Comparison of ENCODE assay signal across 22 cellular contexts in genomic region chr3:111498022-111498421, GRCh38. TPM values are rescaled to one million over a fixed set of nuclear protein-coding genes. Genes with fewer than 3 reads are reported as not detected.
"Had no signal": no experiment of that assay in that cellular context is flagged by ENCODE, and none has a peak within 500 bp of the region (broad histone marks: within the 10 kb centered on the region; RNA-seq: fewer than 3 reads in every experiment).

No MANE protein-coding gene starts in this region.

- H3K27ac ChIP-seq: esophagus squamous epithelium, gastroesophageal sphincter, ovary, right atrium auricular region, stomach, thoracic aorta, transverse colon had no signal

- H3K4me1 Mint-ChIP-seq: immature natural killer cell had no signal

- H3K4me3 Mint-ChIP-seq: dendritic cell treated with granulocyte-macrophage colony-stimulating factor and Interleukin-4, amounts not matched to agents 40 ng/mL and 50 ng/mL, for 4 days; effector memory CD8-positive, alpha-beta T cell; immature natural killer cell; naive thymus-derived CD4-positive, alpha-beta T cell; nephron progenitor cell had no signal

- H3K27me3 Mint-ChIP-seq: dendritic cell treated with granulocyte-macrophage colony-stimulating factor and Interleukin-4, amounts not matched to agents 40 ng/mL and 50 ng/mL, for 4 days; effector memory CD8-positive, alpha-beta T cell had no signal

- H3K27me3 ChIP-seq: esophagus squamous epithelium, gastroesophageal sphincter, ovary, right atrium auricular region, stomach, transverse colon had no signal

- H3K4me3 ChIP-seq: esophagus squamous epithelium, gastroesophageal sphincter, ovary, right atrium auricular region, stomach, thoracic aorta, transverse colon had no signal

- H3K4me1 ChIP-seq: esophagus squamous epithelium, gastroesophageal sphincter, right atrium auricular region, stomach, transverse colon had no signal

- H3K9me3 ChIP-seq: esophagus squamous epithelium, ovary, right atrium auricular region, thoracic aorta, transverse colon had no signal

- ATAC-seq: effector memory CD8-positive, alpha-beta T cell; gastroesophageal sphincter; left colon; naive thymus-derived CD4-positive, alpha-beta T cell had no signal

- H3K36me3 ChIP-seq: esophagus squamous epithelium, gastroesophageal sphincter, ovary, right atrium auricular region, stomach, thoracic aorta, transverse colon had no signal

- DNase-seq: effector memory CD8-positive, alpha-beta T cell; esophagus squamous epithelium; foreskin fibroblast; glutamatergic neuron; immature natural killer cell; kidney; left colon; mammary epithelial cell; naive thymus-derived CD4-positive, alpha-beta T cell; nephron progenitor cell; ovary; small intestine; stimulated activated CD4-positive, alpha-beta T cell treated with anti-CD3 and anti-CD28 coated beads, Interleukin-12 subunit alpha, Interleukin-12 subunit beta, amount 100 ng/mL, for 4 hours; stimulated activated naive CD4-positive, alpha-beta T cell; stomach; substantia nigra; transverse colon had no signal

- H3K9me3 Mint-ChIP-seq: effector memory CD8-positive, alpha-beta T cell had no signal

- H3K27ac Mint-ChIP-seq: dendritic cell treated with granulocyte-macrophage colony-stimulating factor and Interleukin-4, amounts not matched to agents 40 ng/mL and 50 ng/mL, for 4 days; immature natural killer cell; naive thymus-derived CD4-positive, alpha-beta T cell; nephron progenitor cell had no signal

RNA-seq across cellular contexts. Expression of gene CD96, which starts 44.0 kb away (rescaled TPM):
- total RNA-seq: epithelial cell of proximal tubule had no signal
